14 cellular contexts compared by ENCODE assay signal in genomic region chr2:220674033-220674432, GRCh38.
A peak's percentile ranks its signal among the peaks of the same experiment; 100 is the strongest.
DNase-seq lines count a peak whose midpoint lies in the region; ATAC-seq, FAIRE-seq and TF ChIP-seq lines count a peak whose summit lies in the region.
"Had no signal": no experiment of that assay in that cellular context is flagged by ENCODE, and none has a peak within 500 bp of the region (broad histone marks: within the 10 kb centered on the region; RNA-seq: fewer than 3 reads in every experiment).

No MANE protein-coding gene starts in this region.

- no peaks in the 10 kb centered on the region for H3K36me3 ChIP-seq in GM12878 (ENCODE audit: control insufficient read depth in 2 of 2, insufficient read depth in 2 of 2, low read length in 1 of 2)
- H3K36me3 ChIP-seq in small intestine (ENCODE audit: control insufficient read depth in 2 of 2, insufficient read depth in 2 of 2, low read length in 2 of 2) = no peaks in the 10 kb centered on the region
- no peaks in the 10 kb centered on the region for H3K36me3 ChIP-seq in colonic mucosa

- in situ Hi-C loops in GM12878 (cut with MboI) = no loop called here

- no peak overlapping the region for H3K9ac ChIP-seq in GM12878 (ENCODE audit: control insufficient read depth, insufficient read depth, low read length)
- H3K9ac ChIP-seq in colonic mucosa (ENCODE audit: low read depth in 2 of 2, low read length in 2 of 2) = no peak overlapping the region

- H3K27me3 ChIP-seq in GM12878 (replicated peaks in 1 of 2; ENCODE audit: control insufficient read depth in 2 of 2, insufficient read depth in 2 of 2, low read length in 1 of 2) (no peaks in the 10 kb centered on the region), small intestine (ENCODE audit: control insufficient read depth in 2 of 2, insufficient read depth in 2 of 2, low read length in 2 of 2) (no peaks in the 10 kb centered on the region), colonic mucosa (no peaks in the 10 kb centered on the region)

- CTCF ChIA-PET in GM12878 (lab: Yijun Ruan, JAX) = interaction anchor here (0.8 kb wide), 1 partner anchor 373 kb away, joined by 4 read pairs; no protein-coding TSS in a partner anchor

- TF ChIP-seq CTCF in GM12872 (IDR thresholded peaks at IDR 0.05; ENCODE audit: insufficient read depth, low read depth, low read length) = 0 out of 3 replicates have a peak, but pooled peaks have one; percentile 11
- TF ChIP-seq CTCF in GM12878 (IDR thresholded peaks at IDR 0.05 in 2 of 3, conservative IDR thresholded peaks at IDR 0.05 in 1 of 3; ENCODE audit: control insufficient read depth in 2 of 3, extremely low read depth in 1 of 3, insufficient read depth in 1 of 3, low read depth in 3 of 3, low read length in 3 of 3) = peak in 1 of 3 experiments; percentile 15; a peak in 1 of 6 replicates
- TF ChIP-seq CTCF in colonic mucosa (IDR thresholded peaks at IDR 0.05) = no peak

- H3K4me3 ChIP-seq in GM12878 (no peak overlapping the region), small intestine (ENCODE audit: low read depth in 1 of 2, low read length in 2 of 2) (no peak overlapping the region), colonic mucosa (no peak overlapping the region)

- SMC1A ChIA-PET in GM12878 (lab: Charles Lee; ENCODE audit: uncharacterized antibody, unreplicated experiment) = no interaction called here

- no peak overlapping the region for H3K27ac ChIP-seq in GM12878 (ENCODE audit: control insufficient read depth, insufficient read depth)
- H3K27ac ChIP-seq in small intestine (ENCODE audit: low read depth in 1 of 2, low read length in 1 of 2) = no peak overlapping the region
- no peak overlapping the region for H3K27ac ChIP-seq in colonic mucosa

- no TSS peak for BruUV-seq in GM12878 (replicated peaks; lab: Mats Ljungman, UMichigan)

- peak in 1 of 2 experiments; percentile 58; a peak in 1 of 4 replicates for TF ChIP-seq EP300 in GM12878 (IDR thresholded peaks at IDR 0.05; ENCODE audit: borderline replicate concordance in 1 of 2, control insufficient read depth in 1 of 2, low read depth in 2 of 2, low read length in 2 of 2)

- WGBS in GM12878 (ENCODE audit: insufficient coverage, insufficient replicate concordance, low lambda C conversion rate, missing lambda C conversion rate) = 23% methylated on average over 3 of the region's 3 CpGs
- WGBS in small intestine, 3 donors = 88 to 96% (median 92%) methylated on average over 3 of the region's 3 CpGs

- H3K79me2 ChIP-seq in GM12878 (ENCODE audit: control insufficient read depth, insufficient read depth, low read length) = no peaks in the 10 kb centered on the region

- TF ChIP-seq RAD21 in GM12878 (IDR thresholded peaks at IDR 0.05; ENCODE audit: insufficient read depth, low read depth, low read length) = no peak

- DNase-seq in GM12878 (ENCODE audit: low read depth, low spot score) (peak; percentile 44), small intestine (no peak), SK-N-DZ (ENCODE audit: low spot score) (no peak), colonic mucosa (no peak)
- DNase-seq in activated T-cell treated with anti-CD3 and anti-CD28 coated beads, Interleukin-2, amount 50 U/mL, for 48 hours = no peak
- DNase-seq: CD4-positive, alpha-beta memory T cell; NCI-H2081; stimulated activated naive CD4-positive, alpha-beta T cell had no signal

- H4K20me1 ChIP-seq in GM12878 (ENCODE audit: control insufficient read depth, insufficient read depth) = no peaks in the 10 kb centered on the region

- no peak overlapping the region for H2AFZ ChIP-seq in GM12878 (ENCODE audit: control insufficient read depth, low read depth, low read length)

- no peaks in the 10 kb centered on the region for H3K9me3 ChIP-seq in GM12878 (replicated peaks; ENCODE audit: control insufficient read depth, insufficient read depth, low read length)
- H3K9me3 ChIP-seq in small intestine (ENCODE audit: control insufficient read depth, low read depth) = no peaks in the 10 kb centered on the region
- no peaks in the 10 kb centered on the region for H3K9me3 ChIP-seq in colonic mucosa

- peak; percentile 85 for ATAC-seq in GM19351 (IDR thresholded peaks at IDR 0.05; ENCODE audit: unreplicated experiment)
- peak; percentile 67 for ATAC-seq in HG02798 (IDR thresholded peaks at IDR 0.05; ENCODE audit: poor library complexity, unreplicated experiment)
- ATAC-seq in GM12878 = peak; percentile 94
- ATAC-seq: activated naive CD4-positive, alpha-beta T cell treated with anti-CD3 and anti-CD28 coated beads, Interleukin-2, amount 50 U/mL, for 72 hours had no signal

- no peak overlapping the region for H3K4me2 ChIP-seq in GM12878 (ENCODE audit: control insufficient read depth, insufficient read depth)

- intact Hi-C loops in GM12878 (cut with micrococcal nuclease; ENCODE audit: unreplicated experiment) (no loop called here), colonic mucosa (cut with DNase I) (no loop called here)

- H3K4me1 ChIP-seq in GM12878 (ENCODE audit: control insufficient read depth, insufficient read depth, low read length) = no peaks in the 10 kb centered on the region; the same call in 1 of the 2 replicates
- H3K4me1 ChIP-seq in small intestine (ENCODE audit: control insufficient read depth in 2 of 2, insufficient read depth in 1 of 2, low read depth in 1 of 2, low read length in 1 of 2) = no peaks in the 10 kb centered on the region
- no peaks in the 10 kb centered on the region for H3K4me1 ChIP-seq in colonic mucosa

- FAIRE-seq in GM12878 (lab: Jason Lieb, UNC) (no peak), small intestine (lab: Jason Lieb, UNC) (no peak)
- FAIRE-seq: endometrium, islet of Langerhans had no signal

- TF ChIP-seq POLR2A in GM12878 (IDR thresholded peaks at IDR 0.05; ENCODE audit: low read depth, low read length) = no peak

- RAD21 ChIA-PET in GM12878 (lab: Charles Lee; ENCODE audit: unreplicated experiment) = no interaction called here

- POLR2A ChIA-PET in GM12878 (lab: Charles Lee) = no interaction called here

TF ChIP-seq in GM12878, 131 proteins besides CTCF, POLR2A, EP300 and RAD21 (continues in another document):
- peak; percentile 48; the same call in 1 of the 2 replicates for TF ChIP-seq MTA2 (IDR thresholded peaks at IDR 0.05; ENCODE audit: low read depth)
- TF ChIP-seq GABPA (IDR thresholded peaks at IDR 0.05; ENCODE audit: low read depth) = no peak
- no peak for TF ChIP-seq RBBP5 (conservative IDR thresholded peaks at IDR 0.05)
- no peak for TF ChIP-seq YY1 (IDR thresholded peaks at IDR 0.05; ENCODE audit: low read depth, low read length)
- TF ChIP-seq EED (IDR thresholded peaks at IDR 0.05; ENCODE audit: low read depth) = peak; percentile 29; the same call in 1 of the 2 replicates
- no peak for TF ChIP-seq KLF5 (IDR thresholded peaks at IDR 0.05; ENCODE audit: partially characterized antibody)
- peak; percentile 73 for TF ChIP-seq DPF2 (IDR thresholded peaks at IDR 0.05)
- no peak for TF ChIP-seq MEF2B (IDR thresholded peaks at IDR 0.05; ENCODE audit: partially characterized antibody, poor library complexity, severe bottlenecking)
- peak; percentile 44 for TF ChIP-seq RELA (IDR thresholded peaks at IDR 0.05; ENCODE audit: borderline replicate concordance, partially characterized antibody)
- TF ChIP-seq JUNB (IDR thresholded peaks at IDR 0.05) = peak; percentile 66; the same call in 1 of the 2 replicates
- TF ChIP-seq MYC (IDR thresholded peaks at IDR 0.05; ENCODE audit: insufficient read depth, insufficient read length, insufficient replicate concordance, low read length, severe bottlenecking) = no peak
- no peak for TF ChIP-seq SP1 (IDR thresholded peaks at IDR 0.05; ENCODE audit: low read depth, low read length)
- TF ChIP-seq ATF2 (IDR thresholded peaks at IDR 0.05; ENCODE audit: low read length) = peak; percentile 47
- TF ChIP-seq ATF7 (IDR thresholded peaks at IDR 0.05; ENCODE audit: low read depth) = peak; percentile 30; the same call in 1 of the 2 replicates
- peak; percentile 69 to 73 for TF ChIP-seq IKZF2 (IDR thresholded peaks at IDR 0.05)
- peak; percentile 45 for TF ChIP-seq TCF7 (IDR thresholded peaks at IDR 0.05; ENCODE audit: borderline replicate concordance)
- TF ChIP-seq POLR2AphosphoS5 (IDR thresholded peaks at IDR 0.05; ENCODE audit: low read length) = no peak
- TF ChIP-seq BCL11A (IDR thresholded peaks at IDR 0.05; ENCODE audit: low read depth, low read length) = 0 out of 2 replicates have a peak, but pooled peaks have one; percentile 38
